In the genomic region with DNA sequence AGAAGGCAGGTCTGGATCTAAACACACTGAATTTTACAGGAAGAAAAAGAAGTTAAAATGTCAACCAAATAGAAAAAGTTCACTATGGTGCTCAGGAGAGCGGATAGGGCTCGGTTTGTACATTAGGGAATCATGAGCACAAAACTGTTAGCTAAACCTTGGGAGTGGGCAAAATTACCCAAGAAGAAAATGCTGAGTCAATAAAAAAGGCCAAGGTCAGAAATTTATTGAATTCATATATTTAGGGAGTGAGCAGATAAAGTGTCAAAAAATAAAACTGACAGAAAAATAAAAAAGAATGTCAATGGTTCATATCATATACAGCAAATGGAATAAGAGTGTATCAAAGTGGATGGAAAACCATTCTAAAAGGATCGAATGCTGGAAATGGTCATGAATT, we compare ENCODE assay signal across 28 cellular contexts.
"Had no signal": no experiment of that assay in that cellular context is flagged by ENCODE, and none has a peak within 500 bp of the region (broad histone marks: within the 10 kb centered on the region; RNA-seq: fewer than 3 reads in every experiment).

No MANE protein-coding gene starts in this region.

- H3K79me2 ChIP-seq: parathyroid adenoma had no signal

- ATAC-seq: natural killer cell; psoas muscle; right cardiac atrium; sciatic nerve; stimulated activated memory B cell treated with anti-CD40 and anti-IgM and Interleukin-4, amounts not matched to agents 10 μg/mL and 1 μg/mL and 100 μg/mL, for 72 hours; stimulated activated naive CD8-positive, alpha-beta T cell treated with anti-CD3 and anti-CD28 coated beads, Interleukin-15, amount 100 ng/mL, for 72 hours; stimulated activated naive CD8-positive, alpha-beta T cell treated with anti-CD3 and anti-CD28 coated beads, Interleukin-15, Interleukin-2, amounts not matched to agents 100 U/mL and 50 U/mL, for 24 hours; upper lobe of right lung had no signal

- H3K27me3 ChIP-seq: neural progenitor cell, ovary, spleen, suprapubic skin, testis, tibial artery, transverse colon, upper lobe of right lung, uterus had no signal

- DNase-seq: natural killer cell; occipital lobe; ovary; posterior cingulate gyrus; psoas muscle; right cardiac atrium; spleen; stimulated activated CD4-positive, alpha-beta T cell treated with anti-CD3 and anti-CD28 coated beads, Interleukin-12 subunit alpha, Interleukin-12 subunit beta, amount 100 ng/mL, for 4 hours; stimulated activated CD4-positive, alpha-beta T cell treated with anti-CD3 and anti-CD28 coated beads, Interleukin-1b, Interleukin-23, amount 100 ng/mL, for 48 hours; stimulated activated CD4-positive, alpha-beta T cell treated with anti-CD3 and anti-CD28 coated beads, Interleukin-4, amount 100 ng/mL, for 1 hour; stimulated activated CD4-positive, alpha-beta T cell treated with anti-CD3 and anti-CD28 coated beads, Interleukin-4, amount 100 ng/mL, for 4 hours; stimulated activated CD8-positive, alpha-beta memory T cell treated with anti-CD3 and anti-CD28 coated beads, Interleukin-4, amount 100 ng/mL, for 48 hours; stimulated activated naive CD4-positive, alpha-beta T cell; stimulated activated naive CD8-positive, alpha-beta T cell treated with anti-CD3 and anti-CD28 coated beads, Interleukin-15, amount 100 ng/mL, for 72 hours; stimulated activated naive CD8-positive, alpha-beta T cell treated with anti-CD3 and anti-CD28 coated beads, Interleukin-15, Interleukin-2, amounts not matched to agents 100 U/mL and 50 U/mL, for 24 hours; substantia nigra; testis; tibial artery; transverse colon; upper lobe of right lung; uterus had no signal

- H3K4me3 ChIP-seq: neural progenitor cell, ovary, psoas muscle, skin epidermis, smooth muscle cell, spleen, suprapubic skin, testis, tibial artery, transverse colon, upper lobe of right lung, uterus had no signal

- H3K9ac ChIP-seq: neural progenitor cell, parathyroid adenoma had no signal

- H3K4me1 ChIP-seq: neural progenitor cell, parathyroid adenoma, psoas muscle, spleen, suprapubic skin, testis, tibial artery, transverse colon, upper lobe of right lung, uterus had no signal

- H3K36me3 ChIP-seq: neural progenitor cell, ovary, spleen, suprapubic skin, tibial artery, transverse colon, upper lobe of right lung, uterus had no signal

- H3K27ac ChIP-seq: neural progenitor cell, ovary, parathyroid adenoma, psoas muscle, skin epidermis, spleen, suprapubic skin, testis, tibial artery, transverse colon, upper lobe of right lung, uterus had no signal

- H2AFZ ChIP-seq: neural progenitor cell, parathyroid adenoma had no signal

- H3K9me3 ChIP-seq: ovary, psoas muscle, spleen, suprapubic skin, testis, tibial artery, transverse colon, upper lobe of right lung, uterus had no signal

- H3K4me2 ChIP-seq: neural progenitor cell, smooth muscle cell had no signal
